8 cellular contexts compared by ENCODE assay signal in the genomic region with DNA sequence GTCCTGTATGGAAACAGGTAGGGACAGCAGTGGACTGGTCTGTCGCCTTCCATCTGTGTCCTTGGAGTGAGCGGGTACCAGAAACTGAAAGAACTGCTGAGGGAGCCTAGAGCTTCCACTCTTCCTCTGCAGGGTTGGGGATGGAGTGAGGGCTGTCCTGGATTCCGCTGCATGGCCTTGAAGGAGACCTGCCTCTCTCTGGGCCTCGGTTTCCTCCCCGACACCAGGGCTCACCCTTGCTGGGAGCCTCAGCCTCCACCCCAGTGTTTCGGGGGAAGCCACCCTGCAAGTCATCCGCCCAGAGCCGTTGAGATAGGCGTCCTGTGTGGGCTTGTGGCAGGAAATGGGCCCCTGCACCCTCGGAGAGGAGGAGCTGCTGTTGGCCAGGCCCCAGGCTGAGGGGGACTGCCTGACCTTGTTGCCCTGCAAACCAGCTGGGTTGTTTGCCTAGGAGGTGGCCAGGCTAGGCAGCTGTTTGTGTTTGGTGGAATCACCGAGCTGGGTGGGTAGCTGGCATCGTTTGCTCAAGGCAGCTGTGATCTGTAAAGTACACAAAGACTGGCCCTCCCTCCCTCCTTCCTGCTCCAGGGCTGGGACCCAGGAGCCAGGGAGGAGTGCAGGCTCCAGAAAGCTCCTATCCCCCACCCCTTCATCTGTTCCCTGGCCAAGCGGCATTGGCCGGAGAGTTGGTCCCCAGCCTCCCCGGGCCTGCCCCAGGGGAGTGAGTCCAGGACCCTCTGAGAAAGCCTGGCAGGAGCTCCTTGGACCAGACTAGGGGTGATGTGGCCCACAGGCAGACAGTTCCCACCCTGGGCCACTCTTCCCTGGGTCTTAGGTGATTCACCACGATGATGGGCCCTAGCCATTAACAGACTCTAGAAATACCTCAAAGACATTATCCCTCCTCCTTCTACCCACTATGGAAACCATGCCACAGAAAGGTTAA. TPM values are rescaled to one million over a fixed set of nuclear protein-coding genes. Genes with fewer than 3 reads are reported as not detected.
A peak's percentile ranks its signal among the peaks of the same experiment; 100 is the strongest.
DNase-seq lines count a peak whose midpoint lies in the region; ATAC-seq and TF ChIP-seq lines count a peak whose summit lies in the region.

No MANE protein-coding gene starts in this region.

- intact Hi-C loops in spleen (cut with DNase I; ENCODE audit: low total_unique reads) = no loop called here

- ATAC-seq in activated CD4-positive, CD25-positive, alpha-beta regulatory T cell treated with anti-CD3 and anti-CD28 coated beads, Interleukin-2, amount 50 U/mL, for 24 hours = peak; percentile 77 to 83
- ATAC-seq in esophagus mucosa = peak; percentile 30

- no peaks in the 10 kb centered on the region for H3K36me3 ChIP-seq in spleen

- H3K9me3 Mint-ChIP-seq in IgD-negative memory B cell = no peaks in the 10 kb centered on the region

- peak overlapping the region; percentile 66 to 94 (median 86) for H3K27ac ChIP-seq in spleen

- peak overlapping the region; percentile 88 to 96 (median 93) for H3K4me3 Mint-ChIP-seq in IgD-negative memory B cell

- 8 to 13% (median 10%) methylated on average over 13 to 16 of the region's 16 CpGs for WGBS in spleen, 5 donors

- H3K4me1 ChIP-seq in spleen = peaks cover 37 to 83% (median 78%) of the 10 kb centered on the region in 6 donors

- H3K36me3 Mint-ChIP-seq in IgD-negative memory B cell = peaks cover 8% of the 10 kb centered on the region

- no peak for TF ChIP-seq CTCF in spleen (IDR thresholded peaks at IDR 0.05 in 8 of 11, conservative IDR thresholded peaks at IDR 0.05 in 3 of 11)

- no peaks in the 10 kb centered on the region for H3K27me3 Mint-ChIP-seq in IgD-negative memory B cell

- H3K27me3 ChIP-seq in spleen (replicated peaks in 1 of 7) = peaks cover 0 to 39% (median 0%) of the 10 kb centered on the region in 7 donors

- H3K9me3 ChIP-seq in spleen = no peaks in the 10 kb centered on the region

- peak overlapping the region; percentile 86 to 93 (median 92) for H3K27ac Mint-ChIP-seq in IgD-negative memory B cell

- H3K4me3 ChIP-seq in spleen = peak overlapping the region; percentile 37 to 86 (median 57)

- DNase-seq in DMS153 (lab: John Stamatoyannopoulos, UW) (peak; percentile 11), DMS153 treated with DMSO at 0.1 percent for 48 hours (lab: John Stamatoyannopoulos, UW; ENCODE audit: unreplicated experiment) (no peak), spleen (peak; percentile 95), HPDE6-E6E7 (ENCODE audit: extremely low spot score) (no peak), iPS-NIHi11 (ENCODE audit: low spot score) (no peak)

- no peak for TF ChIP-seq POLR2A in spleen (IDR thresholded peaks at IDR 0.05)

- peaks cover 33 to 57% (median 50%) of the 10 kb centered on the region in 3 donors for H3K4me1 Mint-ChIP-seq in IgD-negative memory B cell

RNA-seq across cellular contexts. Expression of gene RAB37, which starts 1.3 kb away (rescaled TPM):
- polyA plus RNA-seq in IgD-negative memory B cell (76.5 TPM), spleen (10 to 100 TPM; 16.6 to 37.6 (median 19.8) TPM)
- total RNA-seq in esophagus mucosa (0.96 TPM), spleen (10 to 100 TPM; 17.4 to 29.2 (median 24.3) TPM)

RNA-seq across cellular contexts. Expression of gene NHERF1, which starts 10.1 kb away (rescaled TPM):
- polyA plus RNA-seq in IgD-negative memory B cell (177 TPM), spleen (10 to 100 TPM; 28.7 to 51.8 (median 37.2) TPM)
- total RNA-seq in esophagus mucosa (297 TPM), spleen (10 to 100 TPM; 41.9 to 85.6 (median 53.9) TPM)

RNA-seq across cellular contexts. Expression of gene CD300LF, which starts 25.6 kb away (rescaled TPM):
- not detected for polyA plus RNA-seq in IgD-negative memory B cell
- total RNA-seq in esophagus mucosa = 0.40 TPM
- 10 to 100 TPM; 29.5 to 45.8 (median 33.0) TPM for total RNA-seq in spleen
- polyA plus RNA-seq in spleen = 10 to 100 TPM; 13.1 to 30.6 (median 23.9) TPM

RNA-seq across cellular contexts. Expression of gene NAT9, which starts 37.8 kb away (rescaled TPM):
- 24.5 TPM for polyA plus RNA-seq in IgD-negative memory B cell
- 14.6 TPM for total RNA-seq in esophagus mucosa
- 10 to 100 TPM; 25.6 to 48.4 (median 41.5) TPM for total RNA-seq in spleen
- polyA plus RNA-seq in spleen = 10 to 100 TPM; 30.4 to 37.4 (median 33.2) TPM

Comparison
In these comparisons a context has a peak if more than half of its experiments do, and no peak if none do; other contexts are left out.
1. DNase-seq: peak in DMS153 (single experiment) and spleen (single experiment); none in DMS153 treated with DMSO at 0.1 percent for 48 hours (single experiment), HPDE6-E6E7 (single experiment) and iPS-NIHi11 (single experiment).
2. RNA of gene CD300LF, which starts 25.6 kb away (total RNA-seq): 29.5 to 45.8 TPM in spleen; 0.40 TPM in esophagus mucosa (single experiment); every median in the first group is over 10 times any median in the second.